ENCODE assay signal across 1 cellular context in genomic region chr22:21014202-21015050, GRCh38.
TF ChIP-seq lines count a peak whose summit lies in the region.

No MANE protein-coding gene starts in this region.

TF ChIP-seq in HepG2, 621 proteins besides CTCF, POLR2A, EP300 and RAD21 (continued from another document and continues in another):
- TF ChIP-seq ZNF414 (CRISPR knock-in tag; IDR thresholded peaks at IDR 0.05) (no peak), SP5 (CRISPR knock-in tag; IDR thresholded peaks at IDR 0.05; ENCODE audit: borderline replicate concordance, low read depth) (peak; percentile 87), ZNF710 (CRISPR knock-in tag; IDR thresholded peaks at IDR 0.05; ENCODE audit: borderline replicate concordance) (no peak), ZNF615 (CRISPR knock-in tag; IDR thresholded peaks at IDR 0.05; ENCODE audit: borderline replicate concordance) (no peak), NKX3-1 (CRISPR knock-in tag; IDR thresholded peaks at IDR 0.05) (no peak), ZNF563 (CRISPR knock-in tag; IDR thresholded peaks at IDR 0.05) (0 out of 2 replicates have a peak, but pooled peaks have one; percentile 18), SP2 (CRISPR knock-in tag; IDR thresholded peaks at IDR 0.05) (no peak), HES4 (CRISPR knock-in tag; IDR thresholded peaks at IDR 0.05; ENCODE audit: borderline replicate concordance) (no peak), ZNF468 (CRISPR knock-in tag; IDR thresholded peaks at IDR 0.05) (no peak), ZNF720 (CRISPR knock-in tag; IDR thresholded peaks at IDR 0.05) (no peak), ZNF737 (CRISPR knock-in tag; IDR thresholded peaks at IDR 0.05; ENCODE audit: borderline replicate concordance) (no peak), ELF4 (CRISPR knock-in tag; IDR thresholded peaks at IDR 0.05; ENCODE audit: borderline replicate concordance) (no peak), SOX13 (IDR thresholded peaks at IDR 0.05) (no peak), SOX13 (CRISPR knock-in tag; conservative IDR thresholded peaks at IDR 0.05 in 1 of 2, IDR thresholded peaks at IDR 0.05 in 1 of 2) (peak in 1 of 2 experiments; percentile 38; a peak in 1 of 4 replicates), TGIF2 (CRISPR knock-in tag; IDR thresholded peaks at IDR 0.05) (no peak), KLF9 (CRISPR knock-in tag; IDR thresholded peaks at IDR 0.05; ENCODE audit: low read depth) (no peak), PHF21A (CRISPR knock-in tag; IDR thresholded peaks at IDR 0.05) (no peak), ZNF460 (CRISPR knock-in tag; IDR thresholded peaks at IDR 0.05; ENCODE audit: borderline replicate concordance) (peak; percentile 67; the same call in 1 of the 2 replicates), SOX5 (CRISPR knock-in tag; IDR thresholded peaks at IDR 0.05; ENCODE audit: borderline replicate concordance) (peak; percentile 34; the same call in 1 of the 2 replicates), POLR2AphosphoS2 (IDR thresholded peaks at IDR 0.05; ENCODE audit: low read depth, low read length) (no peak), ZNF609 (CRISPR knock-in tag; IDR thresholded peaks at IDR 0.05; ENCODE audit: borderline replicate concordance) (peak; percentile 24; the same call in 1 of the 2 replicates), FOXO1 (CRISPR knock-in tag; IDR thresholded peaks at IDR 0.05) (no peak), SMARCE1 (IDR thresholded peaks at IDR 0.05; ENCODE audit: borderline replicate concordance) (no peak), ZNF788 (CRISPR knock-in tag; IDR thresholded peaks at IDR 0.05; ENCODE audit: borderline replicate concordance) (no peak; the same call in 1 of the 2 replicates), PRDM4 (CRISPR knock-in tag; IDR thresholded peaks at IDR 0.05; ENCODE audit: borderline replicate concordance) (no peak), ZNF232 (CRISPR knock-in tag; IDR thresholded peaks at IDR 0.05; ENCODE audit: borderline replicate concordance) (no peak), ZFP90 (CRISPR knock-in tag; IDR thresholded peaks at IDR 0.05; ENCODE audit: borderline replicate concordance) (no peak), ZNF530 (CRISPR knock-in tag; IDR thresholded peaks at IDR 0.05; ENCODE audit: low read depth) (no peak), ZFP82 (CRISPR knock-in tag; IDR thresholded peaks at IDR 0.05; ENCODE audit: borderline replicate concordance) (no peak), HNRNPH1 (optimal IDR thresholded peaks at IDR 0.05; ENCODE audit: low read depth, low read length) (no peak), WIZ (CRISPR knock-in tag; IDR thresholded peaks at IDR 0.05) (no peak), DPF2 (CRISPR knock-in tag; IDR thresholded peaks at IDR 0.05; ENCODE audit: borderline replicate concordance, low read depth) (0 out of 2 replicates have a peak, but pooled peaks have one; percentile 39)
- TF ChIP-seq, protein P1, sequence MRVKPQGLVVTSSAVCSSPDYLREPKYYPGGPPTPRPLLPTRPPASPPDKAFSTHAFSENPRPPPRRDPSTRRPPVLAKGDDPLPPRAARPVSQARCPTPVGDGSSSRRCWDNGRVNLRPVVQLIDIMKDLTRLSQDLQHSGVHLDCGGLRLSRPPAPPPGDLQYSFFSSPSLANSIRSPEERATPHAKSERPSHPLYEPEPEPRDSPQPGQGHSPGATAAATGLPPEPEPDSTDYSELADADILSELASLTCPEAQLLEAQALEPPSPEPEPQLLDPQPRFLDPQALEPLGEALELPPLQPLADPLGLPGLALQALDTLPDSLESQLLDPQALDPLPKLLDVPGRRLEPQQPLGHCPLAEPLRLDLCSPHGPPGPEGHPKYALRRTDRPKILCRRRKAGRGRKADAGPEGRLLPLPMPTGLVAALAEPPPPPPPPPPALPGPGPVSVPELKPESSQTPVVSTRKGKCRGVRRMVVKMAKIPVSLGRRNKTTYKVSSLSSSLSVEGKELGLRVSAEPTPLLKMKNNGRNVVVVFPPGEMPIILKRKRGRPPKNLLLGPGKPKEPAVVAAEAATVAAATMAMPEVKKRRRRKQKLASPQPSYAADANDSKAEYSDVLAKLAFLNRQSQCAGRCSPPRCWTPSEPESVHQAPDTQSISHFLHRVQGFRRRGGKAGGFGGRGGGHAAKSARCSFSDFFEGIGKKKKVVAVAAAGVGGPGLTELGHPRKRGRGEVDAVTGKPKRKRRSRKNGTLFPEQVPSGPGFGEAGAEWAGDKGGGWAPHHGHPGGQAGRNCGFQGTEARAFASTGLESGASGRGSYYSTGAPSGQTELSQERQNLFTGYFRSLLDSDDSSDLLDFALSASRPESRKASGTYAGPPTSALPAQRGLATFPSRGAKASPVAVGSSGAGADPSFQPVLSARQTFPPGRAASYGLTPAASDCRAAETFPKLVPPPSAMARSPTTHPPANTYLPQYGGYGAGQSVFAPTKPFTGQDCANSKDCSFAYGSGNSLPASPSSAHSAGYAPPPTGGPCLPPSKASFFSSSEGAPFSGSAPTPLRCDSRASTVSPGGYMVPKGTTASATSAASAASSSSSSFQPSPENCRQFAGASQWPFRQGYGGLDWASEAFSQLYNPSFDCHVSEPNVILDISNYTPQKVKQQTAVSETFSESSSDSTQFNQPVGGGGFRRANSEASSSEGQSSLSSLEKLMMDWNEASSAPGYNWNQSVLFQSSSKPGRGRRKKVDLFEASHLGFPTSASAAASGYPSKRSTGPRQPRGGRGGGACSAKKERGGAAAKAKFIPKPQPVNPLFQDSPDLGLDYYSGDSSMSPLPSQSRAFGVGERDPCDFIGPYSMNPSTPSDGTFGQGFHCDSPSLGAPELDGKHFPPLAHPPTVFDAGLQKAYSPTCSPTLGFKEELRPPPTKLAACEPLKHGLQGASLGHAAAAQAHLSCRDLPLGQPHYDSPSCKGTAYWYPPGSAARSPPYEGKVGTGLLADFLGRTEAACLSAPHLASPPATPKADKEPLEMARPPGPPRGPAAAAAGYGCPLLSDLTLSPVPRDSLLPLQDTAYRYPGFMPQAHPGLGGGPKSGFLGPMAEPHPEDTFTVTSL (CRISPR knock-in tag; IDR thresholded peaks at IDR 0.05; ENCODE audit: borderline replicate concordance) = no peak
- TF ChIP-seq, protein P2, sequence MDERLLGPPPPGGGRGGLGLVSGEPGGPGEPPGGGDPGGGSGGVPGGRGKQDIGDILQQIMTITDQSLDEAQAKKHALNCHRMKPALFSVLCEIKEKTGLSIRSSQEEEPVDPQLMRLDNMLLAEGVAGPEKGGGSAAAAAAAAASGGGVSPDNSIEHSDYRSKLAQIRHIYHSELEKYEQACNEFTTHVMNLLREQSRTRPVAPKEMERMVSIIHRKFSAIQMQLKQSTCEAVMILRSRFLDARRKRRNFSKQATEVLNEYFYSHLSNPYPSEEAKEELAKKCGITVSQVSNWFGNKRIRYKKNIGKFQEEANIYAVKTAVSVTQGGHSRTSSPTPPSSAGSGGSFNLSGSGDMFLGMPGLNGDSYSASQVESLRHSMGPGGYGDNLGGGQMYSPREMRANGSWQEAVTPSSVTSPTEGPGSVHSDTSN (CRISPR knock-in tag; IDR thresholded peaks at IDR 0.05) = 0 out of 2 replicates have a peak, but pooled peaks have one; percentile 17
- TF ChIP-seq, protein P3, sequence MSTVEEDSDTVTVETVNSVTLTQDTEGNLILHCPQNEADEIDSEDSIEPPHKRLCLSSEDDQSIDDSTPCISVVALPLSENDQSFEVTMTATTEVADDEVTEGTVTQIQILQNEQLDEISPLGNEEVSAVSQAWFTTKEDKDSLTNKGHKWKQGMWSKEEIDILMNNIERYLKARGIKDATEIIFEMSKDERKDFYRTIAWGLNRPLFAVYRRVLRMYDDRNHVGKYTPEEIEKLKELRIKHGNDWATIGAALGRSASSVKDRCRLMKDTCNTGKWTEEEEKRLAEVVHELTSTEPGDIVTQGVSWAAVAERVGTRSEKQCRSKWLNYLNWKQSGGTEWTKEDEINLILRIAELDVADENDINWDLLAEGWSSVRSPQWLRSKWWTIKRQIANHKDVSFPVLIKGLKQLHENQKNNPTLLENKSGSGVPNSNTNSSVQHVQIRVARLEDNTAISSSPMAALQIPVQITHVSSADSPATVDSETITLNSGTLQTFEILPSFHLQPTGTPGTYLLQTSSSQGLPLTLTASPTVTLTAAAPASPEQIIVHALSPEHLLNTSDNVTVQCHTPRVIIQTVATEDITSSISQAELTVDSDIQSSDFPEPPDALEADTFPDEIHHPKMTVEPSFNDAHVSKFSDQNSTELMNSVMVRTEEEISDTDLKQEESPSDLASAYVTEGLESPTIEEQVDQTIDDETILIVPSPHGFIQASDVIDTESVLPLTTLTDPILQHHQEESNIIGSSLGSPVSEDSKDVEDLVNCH (CRISPR knock-in tag; IDR thresholded peaks at IDR 0.05) = no peak
- TF ChIP-seq, protein P4, sequence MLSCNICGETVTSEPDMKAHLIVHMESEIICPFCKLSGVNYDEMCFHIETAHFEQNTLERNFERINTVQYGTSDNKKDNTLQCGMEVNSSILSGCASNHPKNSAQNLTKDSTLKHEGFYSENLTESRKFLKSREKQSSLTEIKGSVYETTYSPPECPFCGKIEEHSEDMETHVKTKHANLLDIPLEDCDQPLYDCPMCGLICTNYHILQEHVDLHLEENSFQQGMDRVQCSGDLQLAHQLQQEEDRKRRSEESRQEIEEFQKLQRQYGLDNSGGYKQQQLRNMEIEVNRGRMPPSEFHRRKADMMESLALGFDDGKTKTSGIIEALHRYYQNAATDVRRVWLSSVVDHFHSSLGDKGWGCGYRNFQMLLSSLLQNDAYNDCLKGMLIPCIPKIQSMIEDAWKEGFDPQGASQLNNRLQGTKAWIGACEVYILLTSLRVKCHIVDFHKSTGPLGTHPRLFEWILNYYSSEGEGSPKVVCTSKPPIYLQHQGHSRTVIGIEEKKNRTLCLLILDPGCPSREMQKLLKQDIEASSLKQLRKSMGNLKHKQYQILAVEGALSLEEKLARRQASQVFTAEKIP (CRISPR knock-in tag; IDR thresholded peaks at IDR 0.05; ENCODE audit: borderline replicate concordance) = no peak
- TF ChIP-seq, protein P5, sequence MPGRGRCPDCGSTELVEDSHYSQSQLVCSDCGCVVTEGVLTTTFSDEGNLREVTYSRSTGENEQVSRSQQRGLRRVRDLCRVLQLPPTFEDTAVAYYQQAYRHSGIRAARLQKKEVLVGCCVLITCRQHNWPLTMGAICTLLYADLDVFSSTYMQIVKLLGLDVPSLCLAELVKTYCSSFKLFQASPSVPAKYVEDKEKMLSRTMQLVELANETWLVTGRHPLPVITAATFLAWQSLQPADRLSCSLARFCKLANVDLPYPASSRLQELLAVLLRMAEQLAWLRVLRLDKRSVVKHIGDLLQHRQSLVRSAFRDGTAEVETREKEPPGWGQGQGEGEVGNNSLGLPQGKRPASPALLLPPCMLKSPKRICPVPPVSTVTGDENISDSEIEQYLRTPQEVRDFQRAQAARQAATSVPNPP (CRISPR knock-in tag; IDR thresholded peaks at IDR 0.05) = no peak
